Comparison of ENCODE assay signal across 1 cellular context in genomic region chr6:55175778-55176084, GRCh38.
TF ChIP-seq lines count a peak whose summit lies in the region.

No MANE protein-coding gene starts in this region.

TF ChIP-seq in WTC11, 78 proteins besides CTCF, POLR2A, EP300 and RAD21 (continued from another document):
- TF ChIP-seq MLX (CRISPR knock-in tag; IDR thresholded peaks at IDR 0.05): no peak
- TF ChIP-seq ZNF219 (CRISPR knock-in tag; IDR thresholded peaks at IDR 0.05; ENCODE audit: borderline replicate concordance): no peak
TF ChIP-seq in WTC11: peak in this region for 0.
